Comparison of ENCODE assay signal across 18 cellular contexts in the genomic region with DNA sequence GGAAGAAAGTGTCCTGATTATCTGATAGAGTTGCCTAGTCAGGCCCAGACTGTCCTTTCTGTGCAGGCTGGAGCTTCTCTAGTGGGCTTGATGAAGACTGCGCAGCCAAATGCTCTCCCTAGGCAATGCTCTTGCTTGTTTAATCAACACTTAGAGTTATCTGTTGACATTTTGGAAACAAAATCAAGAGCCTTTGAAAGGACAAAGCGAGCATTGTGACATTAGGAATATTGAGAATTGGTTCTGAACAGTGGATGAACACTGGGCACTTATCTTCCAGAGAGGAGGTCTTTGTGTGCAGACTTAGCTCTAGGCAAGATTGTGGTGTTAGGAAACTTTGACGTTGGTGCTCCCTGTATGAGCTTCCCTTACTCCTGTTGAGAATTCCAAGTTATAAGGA.
DNase-seq lines count a peak whose midpoint lies in the region; ATAC-seq, FAIRE-seq and TF ChIP-seq lines count a peak whose summit lies in the region.
"Had no signal": no experiment of that assay in that cellular context is flagged by ENCODE, and none has a peak within 500 bp of the region (broad histone marks: within the 10 kb centered on the region; RNA-seq: fewer than 3 reads in every experiment).

No MANE protein-coding gene starts in this region.

- H3K79me2 ChIP-seq in HepG2 (ENCODE audit: insufficient read depth, low read length) (no peaks in the 10 kb centered on the region), keratinocyte (ENCODE audit: control insufficient read depth, insufficient read depth, low read length) (no peaks in the 10 kb centered on the region)

- peak; percentile 76 for DNase-seq in HepG2 (ENCODE audit: low spot score)
- no peak for DNase-seq in right lobe of liver
- DNase-seq in SK-MEL-5 (ENCODE audit: low read depth, low spot score): peak; percentile 99
- DNase-seq in keratinocyte (ENCODE audit: low read depth, low spot score): no peak
- no peak for DNase-seq in activated CD4-positive, CD25-positive, alpha-beta regulatory T cell treated with anti-CD3 and anti-CD28 coated beads, Interleukin-2, amount 50 U/mL, for 72 hours
- DNase-seq in stimulated activated naive CD8-positive, alpha-beta T cell treated with anti-CD3 and anti-CD28 coated beads, Interleukin-15, Interleukin-2, amounts not matched to agents 100 U/mL and 50 U/mL, for 24 hours: no peak
- no peak for DNase-seq in glomerular visceral epithelial cell (ENCODE audit: extremely low spot score)
- DNase-seq: BE2C, DMS79, NCI-H1694 treated with DMSO at 0.1 percent for 48 hours, NCI-H2107, NCI-H226, NCI-H69, PC-9, SIG-M5 had no signal

- dilution Hi-C loops in keratinocyte (cut with MboI; ENCODE audit: extremely low pct_ligation_motif_present, low sequenced_read_pairs): no loop called here

- POLR2A ChIA-PET in HepG2 (lab: Yijun Ruan, JAX): interaction anchor here (0.9 to 1.1 kb wide), 4 partner anchors 25 to 167 kb away, joined by 3 read pairs; no protein-coding TSS in a partner anchor

- 0 out of 2 replicates have a peak overlapping the region, but pooled peaks have one; percentile 16 for H3K9ac ChIP-seq in HepG2 (ENCODE audit: insufficient read depth, low read depth, low read length)
- no peak overlapping the region for H3K9ac ChIP-seq in keratinocyte (ENCODE audit: control insufficient read depth, extremely low read depth, insufficient read depth, low read length)

- H3K36me3 ChIP-seq in HepG2 (replicated peaks in 1 of 2; ENCODE audit: control insufficient read depth in 1 of 2, insufficient read depth in 2 of 2, low read length in 2 of 2) (no peaks in the 10 kb centered on the region), right lobe of liver (no peaks in the 10 kb centered on the region), keratinocyte (ENCODE audit: control insufficient read depth in 2 of 2, extremely low read depth in 1 of 2, insufficient read depth in 2 of 2, low read length in 2 of 2) (no peaks in the 10 kb centered on the region)
- H3K36me3 ChIP-seq: BE2C had no signal

- H3K27me3 ChIP-seq in HepG2 (ENCODE audit: control insufficient read depth in 1 of 2, insufficient read depth in 2 of 2, low read length in 2 of 2) (no peaks in the 10 kb centered on the region), right lobe of liver (no peaks in the 10 kb centered on the region), keratinocyte (ENCODE audit: control insufficient read depth, extremely low read depth, insufficient read depth, low read length) (no peaks in the 10 kb centered on the region)
- H3K27me3 ChIP-seq: BE2C had no signal

- TF ChIP-seq CTCF in HepG2 (CRISPR knock-in tag; IDR thresholded peaks at IDR 0.05) (no peak), right lobe of liver (IDR thresholded peaks at IDR 0.05) (no peak), keratinocyte (optimal IDR thresholded peaks at IDR 0.05 in 1 of 3, IDR thresholded peaks at IDR 0.05 in 1 of 3, conservative IDR thresholded peaks at IDR 0.05 in 1 of 3; ENCODE audit: extremely low read depth in 1 of 3, insufficient read depth in 2 of 3, low read length in 3 of 3) (no peak)

- intact Hi-C loops in HepG2 (cut with micrococcal nuclease; ENCODE audit: unreplicated experiment): loop anchor here (1.0 kb wide), 1 partner anchor 15 kb away; no protein-coding TSS in a partner anchor
- intact Hi-C loops in right lobe of liver (cut with DNase I): no loop called here

- no peaks in the 10 kb centered on the region for H3K9me1 ChIP-seq in keratinocyte (ENCODE audit: control insufficient read depth, extremely low read depth, insufficient read depth, low read length)

- peak overlapping the region; percentile 42 for H3K27ac ChIP-seq in HepG2 (ENCODE audit: extremely low read length, insufficient read depth, low read length)
- H3K27ac ChIP-seq in right lobe of liver: no peak overlapping the region
- no peak overlapping the region for H3K27ac ChIP-seq in keratinocyte (ENCODE audit: control insufficient read depth, insufficient read depth, low read length)
- H3K27ac ChIP-seq: PC-9, RWPE1 had no signal

- TF ChIP-seq POLR2A in HepG2 (IDR thresholded peaks at IDR 0.05; ENCODE audit: insufficient read depth in 1 of 2, low read depth in 2 of 2, low read length in 2 of 2) (no peak), right lobe of liver (IDR thresholded peaks at IDR 0.05) (no peak)

- H3K4me2 ChIP-seq in HepG2 (ENCODE audit: low read depth, low read length) (peak overlapping the region; percentile 46), keratinocyte (ENCODE audit: control insufficient read depth, extremely low read depth, insufficient read depth, low read depth, low read length) (no peak overlapping the region)
- H3K4me2 ChIP-seq: PC-9 had no signal

- in situ Hi-C loops in HepG2 (cut with HindIII; ENCODE audit: extremely low pct_ligation_motif_present, low pct_unique_long_range_greater_than_20kb) (no loop called here), SK-MEL-5 (cut with HindIII; ENCODE audit: low pct_unique_long_range_greater_than_20kb, low sequenced_read_pairs) (loop anchor here (10.0 kb wide), 1 partner anchor 110 kb away; no protein-coding TSS in a partner anchor)

- peak overlapping the region; percentile 44 for H2AFZ ChIP-seq in HepG2 (ENCODE audit: low read length)
- H2AFZ ChIP-seq in keratinocyte (ENCODE audit: control insufficient read depth, low read length): no peak overlapping the region
- H2AFZ ChIP-seq: PC-9 had no signal

- no TSS peak for BruUV-seq in HepG2 (replicated peaks; lab: Mats Ljungman, UMichigan)

- CTCF ChIA-PET in HepG2 (lab: Yijun Ruan, JAX; ENCODE audit: low intra/inter-chr PET ratio, low total read pairs): no interaction called here

- TF ChIP-seq RAD21 in HepG2 (CRISPR knock-in tag; IDR thresholded peaks at IDR 0.05): no peak

- ATAC-seq in HepG2 (peak; percentile 94), right lobe of liver (no peak)
- no peak for ATAC-seq in stimulated activated naive CD8-positive, alpha-beta T cell treated with anti-CD3 and anti-CD28 coated beads, Interleukin-15, Interleukin-2, amounts not matched to agents 100 U/mL and 50 U/mL, for 24 hours
- ATAC-seq: SK-N-SH treated with all-trans-retinoic acid at 6 μM for 48 hours had no signal

- H3K4me3 ChIP-seq in HepG2 (replicated peaks in 1 of 3; ENCODE audit: insufficient read depth in 1 of 3, low read depth in 2 of 3, low read length in 3 of 3) (no peak overlapping the region), right lobe of liver (no peak overlapping the region), keratinocyte (ENCODE audit: control insufficient read depth in 2 of 3, extremely low read depth in 1 of 3, insufficient read depth in 2 of 3, low read depth in 1 of 3, low read length in 3 of 3) (no peak overlapping the region)
- H3K4me3 ChIP-seq: PC-9 had no signal

- H4K20me1 ChIP-seq in HepG2 (ENCODE audit: insufficient read depth, low read length) (no peaks in the 10 kb centered on the region), keratinocyte (ENCODE audit: control insufficient read depth, extremely low read depth, insufficient read depth, low read length) (no peaks in the 10 kb centered on the region)

- peaks cover 42% of the 10 kb centered on the region for H3K4me1 ChIP-seq in HepG2 (ENCODE audit: insufficient read depth, low read length)
- no peaks in the 10 kb centered on the region for H3K4me1 ChIP-seq in right lobe of liver
- peaks cover 24% of the 10 kb centered on the region for H3K4me1 ChIP-seq in keratinocyte (ENCODE audit: control insufficient read depth, extremely low read depth, insufficient read depth, low read length)
- H3K4me1 ChIP-seq: BE2C had no signal

- TF ChIP-seq EP300 in HepG2 (IDR thresholded peaks at IDR 0.05; ENCODE audit: low read depth in 2 of 2, low read length in 2 of 2): peak in 1 of 2 experiments; percentile 28; a peak in 1 of 4 replicates
- no peak for TF ChIP-seq EP300 in HepG2 (CRISPR knock-in tag; IDR thresholded peaks at IDR 0.05; ENCODE audit: borderline replicate concordance)

- H3K9me3 ChIP-seq in HepG2 (ENCODE audit: low read length): peaks cover 9% of the 10 kb centered on the region; the same call in 1 of the 2 replicates
- no peaks in the 10 kb centered on the region for H3K9me3 ChIP-seq in right lobe of liver
- no peaks in the 10 kb centered on the region for H3K9me3 ChIP-seq in keratinocyte (ENCODE audit: control insufficient read depth, low read depth, low read length)
- H3K9me3 ChIP-seq: BE2C had no signal

- peak; percentile 74 for FAIRE-seq in HepG2 (lab: Jason Lieb, UNC)
- peak; percentile 58 for FAIRE-seq in keratinocyte (lab: Jason Lieb, UNC)
- FAIRE-seq: H54 had no signal

- WGBS in HepG2 (ENCODE audit: low lambda C conversion rate): 17% methylated on average over 3 of the region's 3 CpGs
- WGBS in right lobe of liver (ENCODE audit: insufficient coverage, low coverage, low lambda C conversion rate, missing lambda C conversion rate): 92% methylated on average over 2 of the region's 3 CpGs

TF ChIP-seq in HepG2, 621 proteins besides CTCF, POLR2A, EP300 and RAD21 (continues in another document):
- TF ChIP-seq TBX2 (CRISPR knock-in tag; IDR thresholded peaks at IDR 0.05; ENCODE audit: borderline replicate concordance): peak; percentile 42; the same call in 1 of the 2 replicates
- no peak for TF ChIP-seq STAT5B (CRISPR knock-in tag; IDR thresholded peaks at IDR 0.05)
- TF ChIP-seq, protein P1, sequence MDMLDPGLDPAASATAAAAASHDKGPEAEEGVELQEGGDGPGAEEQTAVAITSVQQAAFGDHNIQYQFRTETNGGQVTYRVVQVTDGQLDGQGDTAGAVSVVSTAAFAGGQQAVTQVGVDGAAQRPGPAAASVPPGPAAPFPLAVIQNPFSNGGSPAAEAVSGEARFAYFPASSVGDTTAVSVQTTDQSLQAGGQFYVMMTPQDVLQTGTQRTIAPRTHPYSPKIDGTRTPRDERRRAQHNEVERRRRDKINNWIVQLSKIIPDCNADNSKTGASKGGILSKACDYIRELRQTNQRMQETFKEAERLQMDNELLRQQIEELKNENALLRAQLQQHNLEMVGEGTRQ (IDR thresholded peaks at IDR 0.05; ENCODE audit: low read depth, low read length): no peak
- TF ChIP-seq, protein P1 (CRISPR knock-in tag; IDR thresholded peaks at IDR 0.05; ENCODE audit: borderline replicate concordance): no peak
- no peak for TF ChIP-seq SOX6 (IDR thresholded peaks at IDR 0.05)
- peak; percentile 63 for TF ChIP-seq SOX6 (CRISPR knock-in tag; IDR thresholded peaks at IDR 0.05)
- TF ChIP-seq FOXA1 (IDR thresholded peaks at IDR 0.05): no peak
- TF ChIP-seq FOXA1 (CRISPR knock-in tag; IDR thresholded peaks at IDR 0.05): peak; percentile 49
- TF ChIP-seq ZNF7 (CRISPR knock-in tag; IDR thresholded peaks at IDR 0.05): peak; percentile 85
- no peak for TF ChIP-seq MAFF (IDR thresholded peaks at IDR 0.05; ENCODE audit: low read depth, low read length)

Comparison
In these comparisons a context has a peak if more than half of its experiments do, and no peak if none do; other contexts are left out.
1. DNase-seq: peak in HepG2 (single experiment) and SK-MEL-5 (single experiment); none in right lobe of liver (0 of 3), keratinocyte (single experiment), activated CD4-positive, CD25-positive, alpha-beta regulatory T cell treated with anti-CD3 and anti-CD28 coated beads, Interleukin-2, amount 50 U/mL, for 72 hours (single experiment), stimulated activated naive CD8-positive, alpha-beta T cell treated with anti-CD3 and anti-CD28 coated beads, Interleukin-15, Interleukin-2, amounts not matched to agents 100 U/mL and 50 U/mL, for 24 hours (single experiment) and glomerular visceral epithelial cell (single experiment).